Comparison of ENCODE assay signal across 23 cellular contexts in genomic region chr2:223826995-223827394, GRCh38. TPM values are rescaled to one million over a fixed set of nuclear protein-coding genes. Genes with fewer than 3 reads are reported as not detected.
DNase-seq lines count a peak whose midpoint lies in the region; ATAC-seq, FAIRE-seq and TF ChIP-seq lines count a peak whose summit lies in the region.
"Had no signal": no experiment of that assay in that cellular context is flagged by ENCODE, and none has a peak within 500 bp of the region (broad histone marks: within the 10 kb centered on the region; RNA-seq: fewer than 3 reads in every experiment).

No MANE protein-coding gene starts in this region.

- no peak overlapping the region for H3K4me3 ChIP-seq in Panc1 (ENCODE audit: low read depth in 2 of 2, low read length in 2 of 2)
- H3K4me3 ChIP-seq in small intestine (ENCODE audit: low read depth in 1 of 2, low read length in 2 of 2), result no peak overlapping the region
- H3K4me3 ChIP-seq: BLaER1, GM12878, HAP-1 had no signal

- no peaks in the 10 kb centered on the region for H3K27me3 ChIP-seq in Panc1 (ENCODE audit: control insufficient read depth, insufficient read depth, low read length)
- no peaks in the 10 kb centered on the region for H3K27me3 ChIP-seq in small intestine (ENCODE audit: control insufficient read depth in 2 of 2, insufficient read depth in 2 of 2, low read length in 2 of 2)
- H3K27me3 ChIP-seq: BLaER1 had no signal

- H3K4me3 Mint-ChIP-seq in IgD-negative memory B cell, result no peak overlapping the region
- H3K4me3 Mint-ChIP-seq in mesothelial cell of epicardium, result no peak overlapping the region
- H3K4me3 Mint-ChIP-seq in immature natural killer cell, result no peak overlapping the region
- H3K4me3 Mint-ChIP-seq: CD4-positive, CD25-positive, alpha-beta regulatory T cell; CD8-positive, alpha-beta T cell had no signal

- H3K27me3 Mint-ChIP-seq in IgD-negative memory B cell, result no peaks in the 10 kb centered on the region
- no peaks in the 10 kb centered on the region for H3K27me3 Mint-ChIP-seq in mesothelial cell of epicardium (ENCODE audit: low read depth)
- peaks cover 0 to 4% (median 4%) of the 10 kb centered on the region in 3 donors for H3K27me3 Mint-ChIP-seq in immature natural killer cell (ENCODE audit: low read depth in 3 of 3)
- H3K27me3 Mint-ChIP-seq: CD4-positive, CD25-positive, alpha-beta regulatory T cell had no signal

- H3K4me1 Mint-ChIP-seq in IgD-negative memory B cell (peaks cover 38 to 43% (median 38%) of the 10 kb centered on the region in 3 donors), mesothelial cell of epicardium (peaks cover 11% of the 10 kb centered on the region), immature natural killer cell (no peaks in the 10 kb centered on the region)

- H3K9me3 Mint-ChIP-seq in IgD-negative memory B cell (no peaks in the 10 kb centered on the region), mesothelial cell of epicardium (no peaks in the 10 kb centered on the region), immature natural killer cell (no peaks in the 10 kb centered on the region)
- H3K9me3 Mint-ChIP-seq: CD8-positive, alpha-beta T cell had no signal

- ATAC-seq in Panc1, result no peak
- ATAC-seq: CD8-positive, alpha-beta T cell; GM12878 had no signal

- CTCF ChIA-PET in Panc1 (lab: Charles Lee), result no interaction called here

- intact Hi-C loops in Panc1 (cut with micrococcal nuclease; ENCODE audit: unreplicated experiment), result no loop called here

- no peak for DNase-seq in Panc1 (ENCODE audit: low read depth, low spot score)
- no peak for DNase-seq in mesothelial cell of epicardium (ENCODE audit: low spot score in 2 of 2, unreplicated experiment in 2 of 2)
- DNase-seq in small intestine, result peak; percentile 70
- no peak for DNase-seq in D341Med (ENCODE audit: low spot score)
- no peak for DNase-seq in immature natural killer cell
- no peak for DNase-seq in Kasumi-1 (lab: John Stamatoyannopoulos, UW)
- DNase-seq in stimulated activated CD4-positive, alpha-beta T cell treated with anti-CD3 and anti-CD28 coated beads, Interleukin-15, amount 100 ng/mL, for 24 hours, result no peak
- DNase-seq: Caco-2; CD4-positive, CD25-positive, alpha-beta regulatory T cell; CD8-positive, alpha-beta T cell; DMS 273 treated with DMSO at 0.1 percent for 48 hours; DMS79; EL; GDM1; GOT3 had no signal

- TF ChIP-seq CTCF in Panc1 (IDR thresholded peaks at IDR 0.05), result no peak
- no peak for TF ChIP-seq CTCF in mesothelial cell of epicardium (IDR thresholded peaks at IDR 0.05; ENCODE audit: unreplicated experiment)

- FAIRE-seq in small intestine (lab: Jason Lieb, UNC), result no peak
- FAIRE-seq: D721Med, GM12878, GM18507, H54 had no signal

- no peaks in the 10 kb centered on the region for H3K36me3 ChIP-seq in Panc1 (ENCODE audit: control insufficient read depth, insufficient read depth, low read length)
- no peaks in the 10 kb centered on the region for H3K36me3 ChIP-seq in small intestine (ENCODE audit: control insufficient read depth in 2 of 2, insufficient read depth in 2 of 2, low read length in 2 of 2)
- H3K36me3 ChIP-seq: BLaER1, HAP-1 had no signal

- H3K4me1 ChIP-seq in Panc1 (ENCODE audit: control insufficient read depth, insufficient read depth, low read length), result peaks cover 45% of the 10 kb centered on the region
- H3K4me1 ChIP-seq in small intestine (ENCODE audit: control insufficient read depth in 2 of 2, insufficient read depth in 1 of 2, low read depth in 1 of 2, low read length in 1 of 2), result no peaks in the 10 kb centered on the region
- H3K4me1 ChIP-seq: BLaER1, HAP-1 had no signal

- H3K36me3 Mint-ChIP-seq in IgD-negative memory B cell (peaks cover 14% of the 10 kb centered on the region), mesothelial cell of epicardium (peaks cover 8% of the 10 kb centered on the region), immature natural killer cell (peaks cover 0 to 11% (median 3%) of the 10 kb centered on the region in 3 donors)
- H3K36me3 Mint-ChIP-seq: CD8-positive, alpha-beta T cell had no signal

- peak overlapping the region; percentile 35 for H3K27ac ChIP-seq in Panc1 (ENCODE audit: low read length)
- H3K27ac ChIP-seq in small intestine (ENCODE audit: low read depth in 1 of 2, low read length in 1 of 2), result no peak overlapping the region
- H3K27ac ChIP-seq: BLaER1, C4-2B had no signal

- 38 to 65% (median 44%) methylated on average over 4 of the region's 4 CpGs for WGBS in small intestine, 3 donors

- in situ Hi-C loops in Panc1 (cut with HindIII; ENCODE audit: low pct_unique_long_range_greater_than_20kb, low sequenced_read_pairs), result no loop called here

- H3K9me3 ChIP-seq in Panc1 (ENCODE audit: control insufficient read depth, insufficient read depth, low read depth, low read length), result no peaks in the 10 kb centered on the region
- H3K9me3 ChIP-seq in small intestine (ENCODE audit: control insufficient read depth, low read depth), result no peaks in the 10 kb centered on the region
- H3K9me3 ChIP-seq: Caco-2, HAP-1 had no signal

- POLR2A ChIA-PET in Panc1 (lab: Charles Lee), result no interaction called here

- no TSS peak for BruUV-seq in Panc1 (replicated peaks; lab: Mats Ljungman, UMichigan)

- H3K27ac Mint-ChIP-seq in IgD-negative memory B cell, result peak overlapping the region in 2 of 3 donors; percentile 1 to 50
- peak overlapping the region; percentile 43 for H3K27ac Mint-ChIP-seq in mesothelial cell of epicardium
- no peak overlapping the region for H3K27ac Mint-ChIP-seq in immature natural killer cell
- H3K27ac Mint-ChIP-seq: CD4-positive, CD25-positive, alpha-beta regulatory T cell; CD8-positive, alpha-beta T cell had no signal

RNA-seq across cellular contexts. Expression of gene AP1S3, which starts 10.4 kb away (rescaled TPM):
- polyA plus RNA-seq in IgD-negative memory B cell (23.0 TPM), small intestine (1 to 10 TPM; 4.9 to 7.8 (median 5.0) TPM), immature natural killer cell (1 to 10 TPM in 2 of 3 donors, not detected in 1; 1.8 to 4.2 TPM)
- total RNA-seq in Panc1 (2021; ENCODE audit: unreplicated experiment) (66.3 TPM), mesothelial cell of epicardium (18.0 to 23.2 TPM (median 18.5 TPM) in 3 replicates)
- polyA plus RNA-seq in Panc1 (2012; ENCODE audit: insufficient read length), result 20.0 TPM

Comparison
In these comparisons a context has a peak if more than half of its experiments do, and no peak if none do; other contexts are left out.
1. H3K27ac Mint-ChIP-seq: peak in IgD-negative memory B cell (2 of 3) and mesothelial cell of epicardium (single experiment); none in immature natural killer cell (0 of 6).